Comparison of ENCODE assay signal across 8 cellular contexts in genomic region chr1:78617615-78618026, GRCh38. TPM values are rescaled to one million over a fixed set of nuclear protein-coding genes. Genes with fewer than 3 reads are reported as not detected.
DNase-seq lines count a peak whose midpoint lies in the region; ATAC-seq and TF ChIP-seq lines count a peak whose summit lies in the region.

No MANE protein-coding gene starts in this region.

- no peaks in the 10 kb centered on the region for H3K9me3 Mint-ChIP-seq in activated T-cell treated with anti-CD3 and anti-CD28 coated beads, Interleukin-2, amount 50 U/mL, for 72 hours

- H3K36me3 Mint-ChIP-seq in activated T-cell treated with anti-CD3 and anti-CD28 coated beads, Interleukin-2, amount 50 U/mL, for 72 hours (ENCODE audit: insufficient read depth in 2 of 2) = no peaks in the 10 kb centered on the region

- no peak for TF ChIP-seq POLR2A in Peyer's patch (IDR thresholded peaks at IDR 0.05)

- H3K79me2 ChIP-seq in DOHH2 (ENCODE audit: control insufficient read depth, low read length) = no peaks in the 10 kb centered on the region

- H3K27ac ChIP-seq in DOHH2 (ENCODE audit: low read depth, low read length) (no peak overlapping the region), Peyer's patch (no peak overlapping the region)

- H4K20me1 ChIP-seq in DOHH2 (ENCODE audit: control insufficient read depth, insufficient read depth, low read depth, low read length) = no peaks in the 10 kb centered on the region

- peak; percentile 84 for TF ChIP-seq RAD21 in Ishikawa (IDR thresholded peaks at IDR 0.05; ENCODE audit: low read depth)

- H3K9me3 ChIP-seq in DOHH2 (ENCODE audit: control insufficient read depth, insufficient read depth, low read length) (no peaks in the 10 kb centered on the region), Peyer's patch (no peaks in the 10 kb centered on the region)

- H3K4me1 Mint-ChIP-seq in activated T-cell treated with anti-CD3 and anti-CD28 coated beads, Interleukin-2, amount 50 U/mL, for 72 hours (ENCODE audit: low read depth) = peaks cover 46% of the 10 kb centered on the region

- no peaks in the 10 kb centered on the region for H3K27me3 Mint-ChIP-seq in activated T-cell treated with anti-CD3 and anti-CD28 coated beads, Interleukin-2, amount 50 U/mL, for 72 hours (ENCODE audit: low read depth)

- H3K36me3 ChIP-seq in DOHH2 (ENCODE audit: control insufficient read depth, low read length) (no peaks in the 10 kb centered on the region), Peyer's patch (no peaks in the 10 kb centered on the region)

- no peaks in the 10 kb centered on the region for H3K9me2 ChIP-seq in DOHH2 (replicated peaks; ENCODE audit: control insufficient read depth, low read length)

- H3K4me2 ChIP-seq in DOHH2 (ENCODE audit: low read length) = no peak overlapping the region; the same call in 1 of the 2 replicates

- DNase-seq in Peyer's patch = peak; percentile 50 to 74 (median 56)
- peak; percentile 47 to 53 for DNase-seq in activated T-cell treated with anti-CD3 and anti-CD28 coated beads, Interleukin-2, amount 50 U/mL, for 72 hours
- DNase-seq in fibroblast of villous mesenchyme (ENCODE audit: low read depth) = peak; percentile 84
- peak in 55 of 56 donors; percentile 12 to 85 (median 58) for DNase-seq in nucleus accumbens (lab: John Stamatoyannopoulos, UW)
- peak; percentile 80 for DNase-seq in ureter (ENCODE audit: low spot score)

- H3K4me1 ChIP-seq in DOHH2 (ENCODE audit: control insufficient read depth, low read length) (peaks cover 8% of the 10 kb centered on the region), Peyer's patch (peaks cover 0 to 6% (median 2%) of the 10 kb centered on the region in 4 donors)

- H3K27me3 ChIP-seq in DOHH2 (ENCODE audit: control insufficient read depth, low read length) (peaks cover 17% of the 10 kb centered on the region), Peyer's patch (no peaks in the 10 kb centered on the region)

- TF ChIP-seq CTCF in DOHH2 (IDR thresholded peaks at IDR 0.05; ENCODE audit: low read depth, low read length, poor library complexity, severe bottlenecking) = peak; percentile 72
- TF ChIP-seq CTCF in Peyer's patch (IDR thresholded peaks at IDR 0.05) = peak; percentile 77 to 92 (median 84)
- TF ChIP-seq CTCF in fibroblast of villous mesenchyme (IDR thresholded peaks at IDR 0.05; ENCODE audit: insufficient read depth, low read depth, low read length) = peak; percentile 90

- no peak overlapping the region for H3K4me3 Mint-ChIP-seq in activated T-cell treated with anti-CD3 and anti-CD28 coated beads, Interleukin-2, amount 50 U/mL, for 72 hours

- ATAC-seq in GM21529 (IDR thresholded peaks at IDR 0.05; ENCODE audit: unreplicated experiment) = peak; percentile 46
- ATAC-seq in activated T-cell treated with anti-CD3 and anti-CD28 coated beads, Interleukin-2, amount 50 U/mL, for 72 hours (replicated peaks in 1 of 2) = peak; percentile 54 to 58

- no peak for TF ChIP-seq EP300 in Ishikawa (IDR thresholded peaks at IDR 0.05; ENCODE audit: borderline replicate concordance)

- no peaks in the 10 kb centered on the region for H3F3A ChIP-seq in DOHH2 (ENCODE audit: control insufficient read depth, insufficient read depth)

- no peak overlapping the region for H3K4me3 ChIP-seq in DOHH2 (ENCODE audit: low read length)
- no peak overlapping the region for H3K4me3 ChIP-seq in Peyer's patch
- H3K4me3 ChIP-seq in fibroblast of villous mesenchyme (ENCODE audit: low read depth, low read length) = no peak overlapping the region

- no peak overlapping the region for H3K27ac Mint-ChIP-seq in activated T-cell treated with anti-CD3 and anti-CD28 coated beads, Interleukin-2, amount 50 U/mL, for 72 hours

TF ChIP-seq in Ishikawa, 13 proteins besides CTCF, POLR2A, EP300 and RAD21:
- TF ChIP-seq USF1 (IDR thresholded peaks at IDR 0.05) (peak; percentile 68), NFIC (IDR thresholded peaks at IDR 0.05) (peak; percentile 31; the same call in 1 of the 2 replicates), CEBPB (IDR thresholded peaks at IDR 0.05) (no peak), MAX (IDR thresholded peaks at IDR 0.05) (peak; percentile 93)
TF ChIP-seq in Ishikawa: peak in this region for 3.

RNA-seq across cellular contexts. Expression of gene IFI44L, which starts 2.6 kb away (rescaled TPM):
- total RNA-seq in Peyer's patch (10 to 100 TPM in 1 of 4 donors, 1 to 10 TPM in 2, under 1 TPM in 1; 0.38 to 11.6 (median 2.9) TPM), fibroblast of villous mesenchyme (0.64 and 1.3 TPM in 2 replicates), ureter (9.0 TPM)
- total RNA-seq in activated T-cell treated with anti-CD3 and anti-CD28 coated beads, Interleukin-2, amount 50 U/mL, for 72 hours = 10 to 100 TPM; 21.4 to 62.5 TPM

RNA-seq across cellular contexts. Expression of gene IFI44, which starts 32.0 kb away (rescaled TPM):
- total RNA-seq in Peyer's patch (10 to 100 TPM in 3 of 4 donors, 1 to 10 TPM in 1; 3.9 to 67.7 (median 12.4) TPM), fibroblast of villous mesenchyme (4.7 and 5.2 TPM in 2 replicates), ureter (19.7 TPM)
- total RNA-seq in activated T-cell treated with anti-CD3 and anti-CD28 coated beads, Interleukin-2, amount 50 U/mL, for 72 hours = 10 to 100 TPM; 25.9 to 77.5 TPM
